Comparison of ENCODE assay signal across 1 cellular context in the genomic region with DNA sequence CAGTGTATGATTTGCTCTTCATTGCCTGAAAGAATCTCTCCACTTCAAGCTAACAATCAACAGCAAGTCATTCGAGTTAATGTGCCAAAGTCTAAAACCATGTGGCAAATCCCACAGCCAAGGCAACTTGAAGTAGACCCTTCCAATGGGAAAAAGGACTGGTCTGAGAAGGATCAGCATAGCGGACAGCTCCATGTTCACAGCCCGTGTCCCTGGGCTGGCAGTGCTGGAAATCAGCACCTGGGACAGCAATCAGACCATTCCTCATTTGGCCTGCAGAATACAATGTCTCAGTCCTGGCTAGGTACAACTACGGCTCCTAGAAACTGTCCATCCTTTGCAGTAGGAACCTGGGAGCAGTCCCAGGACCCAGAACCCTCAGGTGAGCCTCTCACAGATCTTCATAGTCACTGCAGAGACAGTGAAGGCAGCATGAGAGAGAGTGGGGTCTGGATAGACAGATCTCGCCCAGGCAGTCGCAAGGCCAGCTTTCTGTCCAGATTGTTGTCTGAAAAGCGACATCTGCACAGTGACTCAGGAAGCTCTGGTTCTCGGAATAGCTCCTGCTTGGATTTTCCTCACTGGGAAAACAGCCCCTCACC.
A peak's percentile ranks its signal among the peaks of the same experiment; 100 is the strongest.
TF ChIP-seq lines count a peak whose summit lies in the region.

No MANE protein-coding gene starts in this region.

TF ChIP-seq in GM23338, 12 proteins besides CTCF, POLR2A, EP300 and RAD21 (continued from another document):
- TF ChIP-seq, protein P1, sequence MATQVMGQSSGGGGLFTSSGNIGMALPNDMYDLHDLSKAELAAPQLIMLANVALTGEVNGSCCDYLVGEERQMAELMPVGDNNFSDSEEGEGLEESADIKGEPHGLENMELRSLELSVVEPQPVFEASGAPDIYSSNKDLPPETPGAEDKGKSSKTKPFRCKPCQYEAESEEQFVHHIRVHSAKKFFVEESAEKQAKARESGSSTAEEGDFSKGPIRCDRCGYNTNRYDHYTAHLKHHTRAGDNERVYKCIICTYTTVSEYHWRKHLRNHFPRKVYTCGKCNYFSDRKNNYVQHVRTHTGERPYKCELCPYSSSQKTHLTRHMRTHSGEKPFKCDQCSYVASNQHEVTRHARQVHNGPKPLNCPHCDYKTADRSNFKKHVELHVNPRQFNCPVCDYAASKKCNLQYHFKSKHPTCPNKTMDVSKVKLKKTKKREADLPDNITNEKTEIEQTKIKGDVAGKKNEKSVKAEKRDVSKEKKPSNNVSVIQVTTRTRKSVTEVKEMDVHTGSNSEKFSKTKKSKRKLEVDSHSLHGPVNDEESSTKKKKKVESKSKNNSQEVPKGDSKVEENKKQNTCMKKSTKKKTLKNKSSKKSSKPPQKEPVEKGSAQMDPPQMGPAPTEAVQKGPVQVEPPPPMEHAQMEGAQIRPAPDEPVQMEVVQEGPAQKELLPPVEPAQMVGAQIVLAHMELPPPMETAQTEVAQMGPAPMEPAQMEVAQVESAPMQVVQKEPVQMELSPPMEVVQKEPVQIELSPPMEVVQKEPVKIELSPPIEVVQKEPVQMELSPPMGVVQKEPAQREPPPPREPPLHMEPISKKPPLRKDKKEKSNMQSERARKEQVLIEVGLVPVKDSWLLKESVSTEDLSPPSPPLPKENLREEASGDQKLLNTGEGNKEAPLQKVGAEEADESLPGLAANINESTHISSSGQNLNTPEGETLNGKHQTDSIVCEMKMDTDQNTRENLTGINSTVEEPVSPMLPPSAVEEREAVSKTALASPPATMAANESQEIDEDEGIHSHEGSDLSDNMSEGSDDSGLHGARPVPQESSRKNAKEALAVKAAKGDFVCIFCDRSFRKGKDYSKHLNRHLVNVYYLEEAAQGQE (IDR thresholded peaks at IDR 0.05; ENCODE audit: unreplicated experiment), result peak; percentile 99
- TF ChIP-seq, protein P2, sequence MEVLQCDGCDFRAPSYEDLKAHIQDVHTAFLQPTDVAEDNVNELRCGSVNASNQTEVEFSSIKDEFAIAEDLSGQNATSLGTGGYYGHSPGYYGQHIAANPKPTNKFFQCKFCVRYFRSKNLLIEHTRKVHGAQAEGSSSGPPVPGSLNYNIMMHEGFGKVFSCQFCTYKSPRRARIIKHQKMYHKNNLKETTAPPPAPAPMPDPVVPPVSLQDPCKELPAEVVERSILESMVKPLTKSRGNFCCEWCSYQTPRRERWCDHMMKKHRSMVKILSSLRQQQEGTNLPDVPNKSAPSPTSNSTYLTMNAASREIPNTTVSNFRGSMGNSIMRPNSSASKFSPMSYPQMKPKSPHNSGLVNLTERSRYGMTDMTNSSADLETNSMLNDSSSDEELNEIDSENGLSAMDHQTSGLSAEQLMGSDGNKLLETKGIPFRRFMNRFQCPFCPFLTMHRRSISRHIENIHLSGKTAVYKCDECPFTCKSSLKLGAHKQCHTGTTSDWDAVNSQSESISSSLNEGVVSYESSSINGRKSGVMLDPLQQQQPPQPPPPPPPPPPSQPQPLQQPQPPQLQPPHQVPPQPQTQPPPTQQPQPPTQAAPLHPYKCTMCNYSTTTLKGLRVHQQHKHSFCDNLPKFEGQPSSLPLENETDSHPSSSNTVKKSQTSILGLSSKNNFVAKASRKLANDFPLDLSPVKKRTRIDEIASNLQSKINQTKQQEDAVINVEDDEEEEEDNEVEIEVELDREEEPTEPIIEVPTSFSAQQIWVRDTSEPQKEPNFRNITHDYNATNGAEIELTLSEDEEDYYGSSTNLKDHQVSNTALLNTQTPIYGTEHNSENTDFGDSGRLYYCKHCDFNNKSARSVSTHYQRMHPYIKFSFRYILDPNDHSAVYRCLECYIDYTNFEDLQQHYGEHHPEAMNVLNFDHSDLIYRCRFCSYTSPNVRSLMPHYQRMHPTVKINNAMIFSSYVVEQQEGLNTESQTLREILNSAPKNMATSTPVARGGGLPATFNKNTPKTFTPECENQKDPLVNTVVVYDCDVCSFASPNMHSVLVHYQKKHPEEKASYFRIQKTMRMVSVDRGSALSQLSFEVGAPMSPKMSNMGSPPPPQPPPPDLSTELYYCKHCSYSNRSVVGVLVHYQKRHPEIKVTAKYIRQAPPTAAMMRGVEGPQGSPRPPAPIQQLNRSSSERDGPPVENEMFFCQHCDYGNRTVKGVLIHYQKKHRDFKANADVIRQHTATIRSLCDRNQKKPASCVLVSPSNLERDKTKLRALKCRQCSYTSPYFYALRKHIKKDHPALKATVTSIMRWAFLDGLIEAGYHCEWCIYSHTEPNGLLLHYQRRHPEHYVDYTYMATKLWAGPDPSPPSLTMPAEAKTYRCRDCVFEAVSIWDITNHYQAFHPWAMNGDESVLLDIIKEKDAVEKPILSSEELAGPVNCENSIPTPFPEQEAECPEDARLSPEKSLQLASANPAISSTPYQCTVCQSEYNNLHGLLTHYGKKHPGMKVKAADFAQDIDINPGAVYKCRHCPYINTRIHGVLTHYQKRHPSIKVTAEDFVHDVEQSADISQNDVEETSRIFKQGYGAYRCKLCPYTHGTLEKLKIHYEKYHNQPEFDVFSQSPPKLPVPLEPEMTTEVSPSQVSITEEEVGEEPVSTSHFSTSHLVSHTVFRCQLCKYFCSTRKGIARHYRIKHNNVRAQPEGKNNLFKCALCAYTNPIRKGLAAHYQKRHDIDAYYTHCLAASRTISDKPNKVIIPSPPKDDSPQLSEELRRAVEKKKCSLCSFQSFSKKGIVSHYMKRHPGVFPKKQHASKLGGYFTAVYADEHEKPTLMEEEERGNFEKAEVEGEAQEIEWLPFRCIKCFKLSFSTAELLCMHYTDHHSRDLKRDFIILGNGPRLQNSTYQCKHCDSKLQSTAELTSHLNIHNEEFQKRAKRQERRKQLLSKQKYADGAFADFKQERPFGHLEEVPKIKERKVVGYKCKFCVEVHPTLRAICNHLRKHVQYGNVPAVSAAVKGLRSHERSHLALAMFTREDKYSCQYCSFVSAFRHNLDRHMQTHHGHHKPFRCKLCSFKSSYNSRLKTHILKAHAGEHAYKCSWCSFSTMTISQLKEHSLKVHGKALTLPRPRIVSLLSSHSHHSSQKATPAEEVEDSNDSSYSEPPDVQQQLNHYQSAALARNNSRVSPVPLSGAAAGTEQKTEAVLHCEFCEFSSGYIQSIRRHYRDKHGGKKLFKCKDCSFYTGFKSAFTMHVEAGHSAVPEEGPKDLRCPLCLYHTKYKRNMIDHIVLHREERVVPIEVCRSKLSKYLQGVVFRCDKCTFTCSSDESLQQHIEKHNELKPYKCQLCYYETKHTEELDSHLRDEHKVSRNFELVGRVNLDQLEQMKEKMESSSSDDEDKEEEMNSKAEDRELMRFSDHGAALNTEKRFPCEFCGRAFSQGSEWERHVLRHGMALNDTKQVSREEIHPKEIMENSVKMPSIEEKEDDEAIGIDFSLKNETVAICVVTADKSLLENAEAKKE (CRISPR knock-in tag; IDR thresholded peaks at IDR 0.05), result peak; percentile 80
- no peak for TF ChIP-seq POLR2AphosphoS5 (IDR thresholded peaks at IDR 0.05; ENCODE audit: low read depth)
- no peak for TF ChIP-seq CREB1 (CRISPR knock-in tag; IDR thresholded peaks at IDR 0.05; ENCODE audit: low read depth)
